ENCODE assay signal across 1 cellular context in genomic region chr13:97221989-97222700, GRCh38.
TF ChIP-seq lines count a peak whose summit lies in the region.

Gene MBNL2, plus strand, starts transcription at chr13:97222333. Its CDS starts 53,903 bp downstream, at chr13:97276236.

TF ChIP-seq in HepG2, 621 proteins besides CTCF, POLR2A, EP300 and RAD21 (continued from another document and continues in another):
- TF ChIP-seq SNAPC4 (CRISPR knock-in tag; IDR thresholded peaks at IDR 0.05) (no peak), KAT8 (CRISPR knock-in tag; IDR thresholded peaks at IDR 0.05) (peak; percentile 53; the same call in 1 of the 2 replicates), ZNF713 (CRISPR knock-in tag; IDR thresholded peaks at IDR 0.05) (no peak), RBFOX2 (IDR thresholded peaks at IDR 0.05; ENCODE audit: low read depth, low read length) (peak; percentile 65), SIN3A (IDR thresholded peaks at IDR 0.05; ENCODE audit: borderline replicate concordance, low read depth, low read length) (peak; percentile 59), ASH2L (IDR thresholded peaks at IDR 0.05; ENCODE audit: insufficient read length, low read depth, low read length) (peak; percentile 56), RFXANK (CRISPR knock-in tag; IDR thresholded peaks at IDR 0.05) (peak; percentile 86; the same call in 1 of the 2 replicates), TRIM22 (IDR thresholded peaks at IDR 0.05) (no peak), MEIS1 (CRISPR knock-in tag; IDR thresholded peaks at IDR 0.05; ENCODE audit: borderline replicate concordance) (peak; percentile 32; the same call in 1 of the 2 replicates), RBM22 (optimal IDR thresholded peaks at IDR 0.05; ENCODE audit: low read length) (no peak), TFDP1 (CRISPR knock-in tag; IDR thresholded peaks at IDR 0.05; ENCODE audit: borderline replicate concordance) (no peak), SP4 (CRISPR knock-in tag; IDR thresholded peaks at IDR 0.05) (peak; percentile 64), MEIS2 (CRISPR knock-in tag; IDR thresholded peaks at IDR 0.05) (no peak), HOXA3 (CRISPR knock-in tag; IDR thresholded peaks at IDR 0.05) (peak; percentile 29; the same call in 1 of the 2 replicates), KDM4B (CRISPR knock-in tag; IDR thresholded peaks at IDR 0.05) (peak; percentile 56; the same call in 1 of the 2 replicates), TOE1 (CRISPR knock-in tag; IDR thresholded peaks at IDR 0.05) (peak; percentile 56; the same call in 1 of the 2 replicates), SOX13 (IDR thresholded peaks at IDR 0.05) (no peak), SOX13 (CRISPR knock-in tag; conservative IDR thresholded peaks at IDR 0.05 in 1 of 2, IDR thresholded peaks at IDR 0.05 in 1 of 2) (peak in 1 of 2 experiments; percentile 23; a peak in 2 of 4 replicates), CREM (IDR thresholded peaks at IDR 0.05) (peak; percentile 72), CREM (CRISPR knock-in tag; IDR thresholded peaks at IDR 0.05) (no peak), SMYD3 (CRISPR knock-in tag; IDR thresholded peaks at IDR 0.05) (peak; percentile 89; the same call in 1 of the 2 replicates), BCL3 (CRISPR knock-in tag; IDR thresholded peaks at IDR 0.05) (0 out of 2 replicates have a peak, but pooled peaks have one; percentile 71), ZNF317 (CRISPR knock-in tag; IDR thresholded peaks at IDR 0.05) (no peak), POGK (CRISPR knock-in tag; conservative IDR thresholded peaks at IDR 0.05) (0 out of 2 replicates have a peak, but pooled peaks have one; percentile 54), ZNF572 (CRISPR knock-in tag; IDR thresholded peaks at IDR 0.05) (no peak), CSRNP1 (CRISPR knock-in tag; IDR thresholded peaks at IDR 0.05) (0 out of 2 replicates have a peak, but pooled peaks have one; percentile 36), SMAD9 (CRISPR knock-in tag; IDR thresholded peaks at IDR 0.05) (no peak), CENPX (CRISPR knock-in tag; IDR thresholded peaks at IDR 0.05) (no peak), GLI4 (CRISPR knock-in tag; IDR thresholded peaks at IDR 0.05; ENCODE audit: borderline replicate concordance) (no peak), CEBPG (CRISPR knock-in tag; IDR thresholded peaks at IDR 0.05) (peak; percentile 35; the same call in 1 of the 2 replicates), SIX1 (CRISPR knock-in tag; IDR thresholded peaks at IDR 0.05; ENCODE audit: borderline replicate concordance) (0 out of 2 replicates have a peak, but pooled peaks have one; percentile 13), CC2D1A (CRISPR knock-in tag; IDR thresholded peaks at IDR 0.05) (no peak), RCOR2 (CRISPR knock-in tag; IDR thresholded peaks at IDR 0.05) (no peak), RXRA (CRISPR knock-in tag; IDR thresholded peaks at IDR 0.05) (no peak), ZMYM4 (CRISPR knock-in tag; IDR thresholded peaks at IDR 0.05) (peak; percentile 73; the same call in 1 of the 2 replicates), KLF6 (CRISPR knock-in tag; IDR thresholded peaks at IDR 0.05) (peak; percentile 64; the same call in 1 of the 2 replicates), YEATS2 (CRISPR knock-in tag; IDR thresholded peaks at IDR 0.05; ENCODE audit: borderline replicate concordance) (peak; percentile 47; the same call in 1 of the 2 replicates), SIX4 (CRISPR knock-in tag; IDR thresholded peaks at IDR 0.05) (0 out of 2 replicates have a peak, but pooled peaks have one; percentile 8), ZNF225 (CRISPR knock-in tag; IDR thresholded peaks at IDR 0.05) (no peak), TGIF2 (CRISPR knock-in tag; IDR thresholded peaks at IDR 0.05) (no peak), DR1 (CRISPR knock-in tag; IDR thresholded peaks at IDR 0.05) (0 out of 2 replicates have a peak, but pooled peaks have one; percentile 46), FOXJ3 (CRISPR knock-in tag; IDR thresholded peaks at IDR 0.05; ENCODE audit: borderline replicate concordance) (peak; percentile 55; the same call in 1 of the 2 replicates), TSC22D2 (CRISPR knock-in tag; IDR thresholded peaks at IDR 0.05; ENCODE audit: borderline replicate concordance) (peak; percentile 60; the same call in 1 of the 2 replicates), THYN1 (CRISPR knock-in tag; IDR thresholded peaks at IDR 0.05; ENCODE audit: borderline replicate concordance, low read depth) (no peak), HDAC1 (CRISPR knock-in tag; IDR thresholded peaks at IDR 0.05) (peak; percentile 32; the same call in 1 of the 2 replicates)
- TF ChIP-seq, protein P1, sequence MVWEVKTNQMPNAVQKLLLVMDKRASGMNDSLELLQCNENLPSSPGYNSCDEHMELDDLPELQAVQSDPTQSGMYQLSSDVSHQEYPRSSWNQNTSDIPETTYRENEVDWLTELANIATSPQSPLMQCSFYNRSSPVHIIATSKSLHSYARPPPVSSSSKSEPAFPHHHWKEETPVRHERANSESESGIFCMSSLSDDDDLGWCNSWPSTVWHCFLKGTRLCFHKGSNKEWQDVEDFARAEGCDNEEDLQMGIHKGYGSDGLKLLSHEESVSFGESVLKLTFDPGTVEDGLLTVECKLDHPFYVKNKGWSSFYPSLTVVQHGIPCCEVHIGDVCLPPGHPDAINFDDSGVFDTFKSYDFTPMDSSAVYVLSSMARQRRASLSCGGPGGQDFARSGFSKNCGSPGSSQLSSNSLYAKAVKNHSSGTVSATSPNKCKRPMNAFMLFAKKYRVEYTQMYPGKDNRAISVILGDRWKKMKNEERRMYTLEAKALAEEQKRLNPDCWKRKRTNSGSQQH (CRISPR knock-in tag; IDR thresholded peaks at IDR 0.05; ENCODE audit: low read depth) = peak; percentile 16; the same call in 1 of the 2 replicates
- TF ChIP-seq, protein P2, sequence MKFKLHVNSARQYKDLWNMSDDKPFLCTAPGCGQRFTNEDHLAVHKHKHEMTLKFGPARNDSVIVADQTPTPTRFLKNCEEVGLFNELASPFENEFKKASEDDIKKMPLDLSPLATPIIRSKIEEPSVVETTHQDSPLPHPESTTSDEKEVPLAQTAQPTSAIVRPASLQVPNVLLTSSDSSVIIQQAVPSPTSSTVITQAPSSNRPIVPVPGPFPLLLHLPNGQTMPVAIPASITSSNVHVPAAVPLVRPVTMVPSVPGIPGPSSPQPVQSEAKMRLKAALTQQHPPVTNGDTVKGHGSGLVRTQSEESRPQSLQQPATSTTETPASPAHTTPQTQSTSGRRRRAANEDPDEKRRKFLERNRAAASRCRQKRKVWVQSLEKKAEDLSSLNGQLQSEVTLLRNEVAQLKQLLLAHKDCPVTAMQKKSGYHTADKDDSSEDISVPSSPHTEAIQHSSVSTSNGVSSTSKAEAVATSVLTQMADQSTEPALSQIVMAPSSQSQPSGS (CRISPR knock-in tag; IDR thresholded peaks at IDR 0.05) = peak; percentile 33
- TF ChIP-seq, protein P3, sequence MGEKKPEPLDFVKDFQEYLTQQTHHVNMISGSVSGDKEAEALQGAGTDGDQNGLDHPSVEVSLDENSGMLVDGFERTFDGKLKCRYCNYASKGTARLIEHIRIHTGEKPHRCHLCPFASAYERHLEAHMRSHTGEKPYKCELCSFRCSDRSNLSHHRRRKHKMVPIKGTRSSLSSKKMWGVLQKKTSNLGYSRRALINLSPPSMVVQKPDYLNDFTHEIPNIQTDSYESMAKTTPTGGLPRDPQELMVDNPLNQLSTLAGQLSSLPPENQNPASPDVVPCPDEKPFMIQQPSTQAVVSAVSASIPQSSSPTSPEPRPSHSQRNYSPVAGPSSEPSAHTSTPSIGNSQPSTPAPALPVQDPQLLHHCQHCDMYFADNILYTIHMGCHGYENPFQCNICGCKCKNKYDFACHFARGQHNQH (CRISPR knock-in tag; IDR thresholded peaks at IDR 0.05) = peak; percentile 69
- TF ChIP-seq, protein P4, sequence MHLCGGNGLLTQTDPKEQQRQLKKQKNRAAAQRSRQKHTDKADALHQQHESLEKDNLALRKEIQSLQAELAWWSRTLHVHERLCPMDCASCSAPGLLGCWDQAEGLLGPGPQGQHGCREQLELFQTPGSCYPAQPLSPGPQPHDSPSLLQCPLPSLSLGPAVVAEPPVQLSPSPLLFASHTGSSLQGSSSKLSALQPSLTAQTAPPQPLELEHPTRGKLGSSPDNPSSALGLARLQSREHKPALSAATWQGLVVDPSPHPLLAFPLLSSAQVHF (CRISPR knock-in tag; IDR thresholded peaks at IDR 0.05) = no peak
- TF ChIP-seq, protein P5, sequence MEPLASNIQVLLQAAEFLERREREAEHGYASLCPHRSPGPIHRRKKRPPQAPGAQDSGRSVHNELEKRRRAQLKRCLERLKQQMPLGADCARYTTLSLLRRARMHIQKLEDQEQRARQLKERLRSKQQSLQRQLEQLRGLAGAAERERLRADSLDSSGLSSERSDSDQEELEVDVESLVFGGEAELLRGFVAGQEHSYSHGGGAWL (CRISPR knock-in tag; IDR thresholded peaks at IDR 0.05) = no peak
